11 cellular contexts compared by ENCODE assay signal in genomic region chr1:9590945-9591668, GRCh38. TPM values are rescaled to one million over a fixed set of nuclear protein-coding genes. Genes with fewer than 3 reads are reported as not detected.
DNase-seq lines count a peak whose midpoint lies in the region; ATAC-seq and TF ChIP-seq lines count a peak whose summit lies in the region.
"Had no signal": no experiment of that assay in that cellular context is flagged by ENCODE, and none has a peak within 500 bp of the region (broad histone marks: within the 10 kb centered on the region; RNA-seq: fewer than 3 reads in every experiment).

No MANE protein-coding gene starts in this region.

- BruUV-seq in A673 (replicated peaks; lab: Mats Ljungman, UMichigan): no TSS peak

- peaks cover 16 to 41% (median 31%) of the 10 kb centered on the region in 3 donors for H3K4me1 Mint-ChIP-seq in CD8-positive, alpha-beta memory T cell

- CTCF ChIA-PET in A673 (lab: Charles Lee): no interaction called here
- CTCF ChIA-PET in CD8-positive, alpha-beta memory T cell (lab: Charles Lee): interaction anchor here (2.5 kb wide), 1 partner anchor 25 kb away, joined by 8 read pairs; no protein-coding TSS in a partner anchor

- H3K4me3 ChIP-seq in A673 (ENCODE audit: low read depth, low read length, poor library complexity, severe bottlenecking): peak overlapping the region; percentile 91
- H3K4me3 ChIP-seq in CD8-positive, alpha-beta memory T cell (ENCODE audit: low read length): no peak overlapping the region
- peak overlapping the region; percentile 95 for H3K4me3 ChIP-seq in SJCRH30
- no peak overlapping the region for H3K4me3 ChIP-seq in lower lobe of right lung
- H3K4me3 ChIP-seq: pancreas, tibial artery had no signal

- H3K9me3 ChIP-seq in A673 (ENCODE audit: low read depth, low read length, poor library complexity, severe bottlenecking) (no peaks in the 10 kb centered on the region), SJCRH30 (replicated peaks) (no peaks in the 10 kb centered on the region), lower lobe of right lung (no peaks in the 10 kb centered on the region)
- no peaks in the 10 kb centered on the region for H3K9me3 ChIP-seq in CD8-positive, alpha-beta memory T cell (ENCODE audit: low read length)
- H3K9me3 ChIP-seq: pancreas, tibial artery had no signal

- intact Hi-C loops in A673 (cut with micrococcal nuclease; ENCODE audit: unreplicated experiment): no loop called here
- intact Hi-C loops in lower lobe of right lung (cut with DNase I): no loop called here

- H3K4me3 Mint-ChIP-seq in CD8-positive, alpha-beta memory T cell: peak overlapping the region; percentile 23 to 89 (median 75)

- no peaks in the 10 kb centered on the region for H3K27me3 ChIP-seq in A673 (replicated peaks; ENCODE audit: insufficient read depth, low read depth, low read length, poor library complexity)
- H3K27me3 ChIP-seq in CD8-positive, alpha-beta memory T cell (ENCODE audit: insufficient read depth, low read length, poor library complexity, severe bottlenecking): no peaks in the 10 kb centered on the region
- H3K27me3 ChIP-seq in SJCRH30: no peaks in the 10 kb centered on the region
- no peaks in the 10 kb centered on the region for H3K27me3 ChIP-seq in lower lobe of right lung (ENCODE audit: low read depth)
- H3K27me3 ChIP-seq: pancreas, tibial artery had no signal

- H3K36me3 ChIP-seq in A673 (ENCODE audit: insufficient read depth, low read length, poor library complexity, severe bottlenecking): no peaks in the 10 kb centered on the region
- no peaks in the 10 kb centered on the region for H3K36me3 ChIP-seq in CD8-positive, alpha-beta memory T cell (ENCODE audit: insufficient read depth, low read length)
- peaks cover under 1% of the 10 kb centered on the region; the same call in 1 of the 2 replicates for H3K36me3 ChIP-seq in SJCRH30
- H3K36me3 ChIP-seq in lower lobe of right lung: no peaks in the 10 kb centered on the region
- H3K36me3 ChIP-seq: pancreas had no signal

- DNase-seq in A673 (ENCODE audit: low spot score) (no peak), SJCRH30 (peak; percentile 68 to 78), lower lobe of right lung (peak; percentile 48), NCI-H526 (lab: John Stamatoyannopoulos, UW) (no peak), iPS-NIHi11 (ENCODE audit: low spot score) (no peak), cortex of kidney (lab: John Stamatoyannopoulos, UW) (no peak)
- no peak for DNase-seq in CD8-positive, alpha-beta memory T cell
- DNase-seq: activated CD4-positive, alpha-beta T cell treated with anti-CD3 and anti-CD28 coated beads, Interleukin-2, amount 50 U/mL, for 1 hour had no signal

- TF ChIP-seq CTCF in A673 (conservative IDR thresholded peaks at IDR 0.05; ENCODE audit: low read depth, low read length) (no peak), lower lobe of right lung (IDR thresholded peaks at IDR 0.05) (no peak)

- peak overlapping the region; percentile 2 to 66 (median 45) for H3K27ac Mint-ChIP-seq in CD8-positive, alpha-beta memory T cell

- H3K27me3 Mint-ChIP-seq in CD8-positive, alpha-beta memory T cell: peaks cover 0 to 1% of the 10 kb centered on the region in 2 donors

- H3K4me1 ChIP-seq in A673 (ENCODE audit: insufficient read depth, low read length, poor library complexity, severe bottlenecking): peaks cover 51% of the 10 kb centered on the region
- H3K4me1 ChIP-seq in CD8-positive, alpha-beta memory T cell (ENCODE audit: insufficient read depth, low read length): peaks cover 28% of the 10 kb centered on the region
- H3K4me1 ChIP-seq in SJCRH30: peaks cover 53% of the 10 kb centered on the region
- H3K4me1 ChIP-seq in lower lobe of right lung: peaks cover 33% of the 10 kb centered on the region

- no peak for ATAC-seq in lower lobe of right lung
- no peak for ATAC-seq in HG03354 (IDR thresholded peaks at IDR 0.05; ENCODE audit: poor library complexity, severe bottlenecking, unreplicated experiment)
- ATAC-seq: pancreas had no signal

- no peaks in the 10 kb centered on the region for H3K9me3 Mint-ChIP-seq in CD8-positive, alpha-beta memory T cell

- H3K36me3 Mint-ChIP-seq in CD8-positive, alpha-beta memory T cell: peaks cover 0 to 1% (median 0%) of the 10 kb centered on the region in 3 donors

- H3K27ac ChIP-seq in A673 (ENCODE audit: low read depth, low read length, poor library complexity, severe bottlenecking) (peak overlapping the region; percentile 72), SJCRH30 (peak overlapping the region; percentile 37), lower lobe of right lung (no peak overlapping the region)
- H3K27ac ChIP-seq in CD8-positive, alpha-beta memory T cell (ENCODE audit: low read depth, low read length): no peak overlapping the region
- H3K27ac ChIP-seq: pancreas, tibial artery had no signal

- POLR2A ChIA-PET in A673 (lab: Charles Lee; ENCODE audit: low non-redundant PET): no interaction called here
- POLR2A ChIA-PET in CD8-positive, alpha-beta memory T cell (lab: Charles Lee): no interaction called here

RNA-seq across cellular contexts. Expression of gene TMEM201, which starts 2.4 kb away (rescaled TPM):
- total RNA-seq in A673 (2021): 46.5 and 49.0 TPM in 2 replicates
- total RNA-seq in CD8-positive, alpha-beta memory T cell: 10 to 100 TPM; 32.2 to 32.8 TPM
- 2.8 TPM for polyA plus RNA-seq in CD8-positive, alpha-beta memory T cell
- total RNA-seq in SJCRH30 (2014; rRNA removed; shearing (Covaris generic)): 42.6 and 43.1 TPM in 2 replicates
- 8.2 TPM for total RNA-seq in lower lobe of right lung

RNA-seq across cellular contexts. Expression of gene SLC25A33, which starts 51.8 kb away (rescaled TPM):
- 14.1 and 15.0 TPM in 2 replicates for total RNA-seq in A673 (2021)
- 10 to 100 TPM; 12.8 to 12.9 TPM for total RNA-seq in CD8-positive, alpha-beta memory T cell
- 6.5 TPM for polyA plus RNA-seq in CD8-positive, alpha-beta memory T cell
- 20.8 and 21.0 TPM in 2 replicates for total RNA-seq in SJCRH30 (2014; rRNA removed; shearing (Covaris generic))
- total RNA-seq in lower lobe of right lung: 3.9 TPM

Comparison
In these comparisons a context has a peak if more than half of its experiments do, and no peak if none do; other contexts are left out.
1. DNase-seq: peak in SJCRH30 (2 of 2) and lower lobe of right lung (single experiment); none in A673 (single experiment), CD8-positive, alpha-beta memory T cell (0 of 5), NCI-H526 (0 of 2), iPS-NIHi11 (single experiment) and cortex of kidney (single experiment).
2. H3K27ac ChIP-seq: peak in A673 (single experiment) and SJCRH30 (single experiment); none in CD8-positive, alpha-beta memory T cell (single experiment) and lower lobe of right lung (single experiment).
3. H3K4me3 ChIP-seq: peak in A673 (single experiment) and SJCRH30 (single experiment); none in CD8-positive, alpha-beta memory T cell (single experiment) and lower lobe of right lung (single experiment).